Comparison of ENCODE assay signal across 14 cellular contexts in genomic region chr18:79327199-79327545, GRCh38.
"Had no signal": no experiment of that assay in that cellular context is flagged by ENCODE, and none has a peak within 500 bp of the region (broad histone marks: within the 10 kb centered on the region; RNA-seq: fewer than 3 reads in every experiment).

No MANE protein-coding gene starts in this region.

- ATAC-seq: activated CD4-positive, CD25-positive, alpha-beta regulatory T cell treated with anti-CD3 and anti-CD28 coated beads, Interleukin-2, amount 50 U/mL, for 24 hours; foreskin keratinocyte; left colon; sciatic nerve had no signal

- DNase-seq: activated CD4-positive, alpha-beta T cell treated with anti-CD3 and anti-CD28 coated beads, Interleukin-2, amount 50 U/mL, for 48 hours; activated naive CD4-positive, alpha-beta T cell; anterior cingulate cortex; left colon; midbrain; naive B cell; SJCRH30; spleen; stimulated activated CD4-positive, alpha-beta T cell treated with anti-CD3 and anti-CD28 coated beads, Interleukin-1b, Interleukin-23, amount 100 ng/mL, for 48 hours; stimulated activated naive CD4-positive, alpha-beta T cell had no signal

- H3K27ac Mint-ChIP-seq: T-helper 2 cell treated with Interferon-gamma antibody and Interleukin-4, amounts not matched to agents 5 μg/mL and 100 μg/mL, for 36 hours had no signal

- H3K27me3 Mint-ChIP-seq: naive B cell had no signal

- H3K4me3 Mint-ChIP-seq: naive B cell; T-helper 2 cell treated with Interferon-gamma antibody and Interleukin-4, amounts not matched to agents 5 μg/mL and 100 μg/mL, for 36 hours had no signal
